Comparison of ENCODE assay signal across 13 cellular contexts in the genomic region with DNA sequence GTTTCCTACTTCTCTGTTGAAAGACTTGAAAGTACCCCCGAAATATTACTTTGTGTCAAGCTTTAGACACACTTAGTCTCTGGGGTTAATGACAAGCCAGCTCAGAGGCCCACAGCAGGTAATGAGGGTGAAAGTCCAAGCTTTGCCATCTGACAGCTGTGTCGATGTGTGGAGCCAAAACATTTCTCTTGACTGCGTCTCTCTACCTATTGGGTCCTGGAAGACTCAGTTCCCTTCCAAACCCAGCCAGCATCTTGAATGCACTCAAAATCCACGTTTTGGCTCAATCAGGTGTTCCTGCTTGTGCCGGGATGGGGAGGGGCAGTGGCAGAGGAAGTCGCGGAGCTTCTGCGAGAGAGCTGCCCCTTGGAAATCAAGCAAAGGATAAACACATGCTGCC. TPM values are rescaled to one million over a fixed set of nuclear protein-coding genes. Genes with fewer than 3 reads are reported as not detected.
DNase-seq lines count a peak whose midpoint lies in the region; ATAC-seq and TF ChIP-seq lines count a peak whose summit lies in the region.
"Had no signal": no experiment of that assay in that cellular context is flagged by ENCODE, and none has a peak within 500 bp of the region (broad histone marks: within the 10 kb centered on the region; RNA-seq: fewer than 3 reads in every experiment).

No MANE protein-coding gene starts in this region.

- TF ChIP-seq POLR2A in transverse colon (IDR thresholded peaks at IDR 0.05): no peak

- WGBS in transverse colon (ENCODE audit: low coverage in 1 of 2), 2 donors: 34 to 37% methylated on average over 5 to 8 of the region's 8 CpGs
- 35 to 45% (median 38%) methylated on average over 8 of the region's 8 CpGs for WGBS in psoas muscle, 3 donors

- H3K27ac Mint-ChIP-seq in activated naive CD8-positive, alpha-beta T cell: no peak overlapping the region
- H3K27ac Mint-ChIP-seq in activated naive CD8-positive, alpha-beta T cell treated with anti-CD3 and anti-CD28 coated beads for 36 hours: no peak overlapping the region
- no peak overlapping the region for H3K27ac Mint-ChIP-seq in T-cell
- peak overlapping the region; percentile 58 for H3K27ac Mint-ChIP-seq in memory B cell

- no peak for ATAC-seq in T-cell (replicated peaks in 1 of 4)
- no peak for ATAC-seq in memory B cell (ENCODE audit: low read depth)
- ATAC-seq in psoas muscle: no peak

- H3K9me3 ChIP-seq in transverse colon (no peaks in the 10 kb centered on the region), psoas muscle (no peaks in the 10 kb centered on the region)

- H3K27ac ChIP-seq in transverse colon: peak overlapping the region in 2 of 4 donors; percentile 6 to 72
- no peak overlapping the region for H3K27ac ChIP-seq in psoas muscle

- no peaks in the 10 kb centered on the region for H3K27me3 Mint-ChIP-seq in activated naive CD8-positive, alpha-beta T cell
- peaks cover 25% of the 10 kb centered on the region for H3K27me3 Mint-ChIP-seq in activated naive CD8-positive, alpha-beta T cell treated with anti-CD3 and anti-CD28 coated beads for 36 hours
- H3K27me3 Mint-ChIP-seq in T-cell (no peaks in the 10 kb centered on the region), memory B cell (no peaks in the 10 kb centered on the region)

- H3K36me3 Mint-ChIP-seq in activated naive CD8-positive, alpha-beta T cell: no peaks in the 10 kb centered on the region
- H3K36me3 Mint-ChIP-seq in activated naive CD8-positive, alpha-beta T cell treated with anti-CD3 and anti-CD28 coated beads for 36 hours: no peaks in the 10 kb centered on the region
- peaks cover 3% of the 10 kb centered on the region for H3K36me3 Mint-ChIP-seq in T-cell
- H3K36me3 Mint-ChIP-seq in memory B cell: no peaks in the 10 kb centered on the region

- peak overlapping the region; percentile 89 for H3K4me3 Mint-ChIP-seq in activated naive CD8-positive, alpha-beta T cell
- H3K4me3 Mint-ChIP-seq in activated naive CD8-positive, alpha-beta T cell treated with anti-CD3 and anti-CD28 coated beads for 36 hours: no peak overlapping the region
- H3K4me3 Mint-ChIP-seq in T-cell (peak overlapping the region; percentile 21 to 92 (median 85)), memory B cell (peak overlapping the region; percentile 94)

- H3K4me1 ChIP-seq in transverse colon (peaks cover 0 to 48% (median 45%) of the 10 kb centered on the region in 4 donors), psoas muscle (no peaks in the 10 kb centered on the region)

- POLR2A ChIA-PET in T-cell (lab: Charles Lee): interaction anchor here (0.6 to 1.0 kb wide), 3 partner anchors 51 to 59 kb away, joined by 3 to 4 read pairs (median 3); no protein-coding TSS in a partner anchor

- in situ Hi-C loops in transverse colon (cut with MboI; ENCODE audit: low pct_ligation_motif_present in 1 of 4, low pct_unique_long_range_greater_than_20kb in 1 of 4, low sequenced_read_pairs in 3 of 4): no loop called here

- no peak overlapping the region for H3K4me3 ChIP-seq in transverse colon
- H3K4me3 ChIP-seq in psoas muscle: no peak overlapping the region

- no peaks in the 10 kb centered on the region for H3K36me3 ChIP-seq in transverse colon
- H3K36me3 ChIP-seq in psoas muscle (ENCODE audit: insufficient read depth in 1 of 2, low read depth in 1 of 2): no peaks in the 10 kb centered on the region

- TF ChIP-seq CTCF in transverse colon (IDR thresholded peaks at IDR 0.05): no peak
- TF ChIP-seq CTCF in psoas muscle (IDR thresholded peaks at IDR 0.05): no peak

- H3K9me3 Mint-ChIP-seq in activated naive CD8-positive, alpha-beta T cell (ENCODE audit: low read depth): no peaks in the 10 kb centered on the region
- H3K9me3 Mint-ChIP-seq in activated naive CD8-positive, alpha-beta T cell treated with anti-CD3 and anti-CD28 coated beads for 36 hours: no peaks in the 10 kb centered on the region
- H3K9me3 Mint-ChIP-seq in T-cell (no peaks in the 10 kb centered on the region), memory B cell (no peaks in the 10 kb centered on the region)

- peaks cover 34% of the 10 kb centered on the region for H3K4me1 Mint-ChIP-seq in activated naive CD8-positive, alpha-beta T cell (ENCODE audit: low read depth)
- peaks cover 25% of the 10 kb centered on the region for H3K4me1 Mint-ChIP-seq in activated naive CD8-positive, alpha-beta T cell treated with anti-CD3 and anti-CD28 coated beads for 36 hours
- H3K4me1 Mint-ChIP-seq in T-cell (peaks cover 27 to 52% (median 50%) of the 10 kb centered on the region in 3 donors), memory B cell (peaks cover 45% of the 10 kb centered on the region)

- intact Hi-C loops in transverse colon (cut with DNase I; ENCODE audit: low total_unique reads) (no loop called here), psoas muscle (cut with DNase I) (no loop called here)

- DNase-seq in activated naive CD8-positive, alpha-beta T cell treated with anti-CD3 and anti-CD28 coated beads for 36 hours: no peak
- DNase-seq in T-cell (no peak), memory B cell (ENCODE audit: low spot score in 2 of 2) (no peak), transverse colon (peak; percentile 59), pons (ENCODE audit: low spot score) (no peak), MV-4-11 (lab: John Stamatoyannopoulos, UW) (no peak), psoas muscle (no peak)
- DNase-seq: aorta; Calu3; hippocampal formation; midbrain; stimulated activated naive CD4-positive, alpha-beta T cell treated with Interleukin-2 at 50 U/mL for 16 hours had no signal

- CTCF ChIA-PET in T-cell (lab: Charles Lee): interaction anchor here (0.7 to 2.6 kb wide), 3 partner anchors 29 to 114 kb away, joined by 3 to 8 read pairs (median 4); no protein-coding TSS in a partner anchor

- no peak for TF ChIP-seq EP300 in transverse colon (IDR thresholded peaks at IDR 0.05; ENCODE audit: low read depth)

- peaks cover 42% of the 10 kb centered on the region for H3K27me3 ChIP-seq in transverse colon
- peaks cover 0 to 31% (median 13%) of the 10 kb centered on the region in 3 donors for H3K27me3 ChIP-seq in psoas muscle (ENCODE audit: insufficient read depth in 3 of 3, low read length in 2 of 3)

RNA-seq across cellular contexts. Expression of gene PLXNC1, which starts 3.2 kb away (rescaled TPM):
- 1 to 10 TPM; 4.7 to 6.0 TPM for total RNA-seq in activated naive CD8-positive, alpha-beta T cell treated with anti-CD3 and anti-CD28 coated beads for 36 hours
- total RNA-seq in T-cell (10 to 100 TPM; 12.9 to 23.9 (median 19.2) TPM), transverse colon (10 to 100 TPM in 1 of 4 donors, 1 to 10 TPM in 3; 3.3 to 12.7 (median 6.8) TPM), psoas muscle (1 to 10 TPM in 2 of 4 donors, under 1 TPM in 2; 0.52 to 4.0 (median 1.8) TPM)
- polyA plus RNA-seq in psoas muscle: under 1 TPM; 0.18 to 0.51 (median 0.25) TPM
